8 cellular contexts compared by ENCODE assay signal in genomic region chr17:4899341-4900230, GRCh38. TPM values are rescaled to one million over a fixed set of nuclear protein-coding genes. Genes with fewer than 3 reads are reported as not detected.
A peak's percentile ranks its signal among the peaks of the same experiment; 100 is the strongest.
DNase-seq lines count a peak whose midpoint lies in the region; ATAC-seq and TF ChIP-seq lines count a peak whose summit lies in the region.

TSS of gene C17orf107 (plus strand) at chr17:4899536. CDS start at chr17:4899763, 227 bp downstream.

- H3K79me2 ChIP-seq in ACC112 (ENCODE audit: control insufficient read depth, insufficient read depth, low read length, unreplicated experiment) (no peaks in the 10 kb centered on the region), GM23248 (ENCODE audit: insufficient read depth) (no peaks in the 10 kb centered on the region)

- no peak for TF ChIP-seq CTCF in astrocyte of the spinal cord (IDR thresholded peaks at IDR 0.05; ENCODE audit: low read depth, low read length)

- peaks cover 20% of the 10 kb centered on the region; the same call in 1 of the 2 replicates for H3F3A ChIP-seq in GM23248 (ENCODE audit: insufficient read depth)

- 8 to 11% methylated on average over 37 to 41 of the region's 60 CpGs for whole genome bisulfite sequencing in GM23248 (ENCODE audit: low coverage in 1 of 2, low lambda C conversion rate in 2 of 2, missing lambda C conversion rate in 2 of 2), 2 experiments

- peaks cover 12% of the 10 kb centered on the region for H3K36me3 Mint-ChIP-seq in T-helper 2 cell treated with Interferon-gamma antibody and Interleukin-4, amounts not matched to agents 5 μg/mL and 100 μg/mL, for 36 hours (ENCODE audit: low read depth)

- H3K9ac ChIP-seq in GM23248 = peak within 1 kb of the TSS; percentile 81
- H3K9ac ChIP-seq in iPS-15b (ENCODE audit: low read depth, low read length) = peak within 1 kb of the TSS; percentile 73

- no peaks in the 10 kb centered on the region for H3K9me2 ChIP-seq in GM23248 (ENCODE audit: insufficient read depth)

- no peaks in the 10 kb centered on the region for H4K20me1 ChIP-seq in GM23248 (ENCODE audit: insufficient read depth)

- peak; percentile 95 for DNase-seq in GM23248
- DNase-seq in T-helper 2 cell treated with Interferon-gamma antibody and Interleukin-4, amounts not matched to agents 5 μg/mL and 100 μg/mL, for 36 hours (ENCODE audit: low spot score) = peak; percentile 93
- peak; percentile 74 for DNase-seq in astrocyte of the spinal cord (ENCODE audit: low read depth, low spot score)

- no peaks in the 10 kb centered on the region for H3K9me3 Mint-ChIP-seq in T-helper 2 cell treated with Interferon-gamma antibody and Interleukin-4, amounts not matched to agents 5 μg/mL and 100 μg/mL, for 36 hours

- peak within 1 kb of the TSS; percentile 70 for H3K4me3 ChIP-seq in ACC112 (ENCODE audit: low read depth, low read length)
- peak within 1 kb of the TSS; percentile 73 for H3K4me3 ChIP-seq in GM23248
- peak within 1 kb of the TSS; percentile 36 for H3K4me3 ChIP-seq in astrocyte of the spinal cord (ENCODE audit: low read depth, low read length)
- peak within 1 kb of the TSS; percentile 92 for H3K4me3 ChIP-seq in iPS-15b (ENCODE audit: low read depth, low read length)
- peak within 1 kb of the TSS; percentile 32 to 58 (median 42) for H3K4me3 ChIP-seq in skin epidermis

- peaks cover 24% of the 10 kb centered on the region for H3K4me1 Mint-ChIP-seq in T-helper 2 cell treated with Interferon-gamma antibody and Interleukin-4, amounts not matched to agents 5 μg/mL and 100 μg/mL, for 36 hours (ENCODE audit: low read depth)

- in situ Hi-C loops in GM23248 (cut with MboI) (loop anchor here (10.0 kb wide), 1 partner anchor 185 kb away; the partner anchor contains the start of gene ARRB2), astrocyte of the spinal cord (cut with HindIII; ENCODE audit: low sequenced_read_pairs) (no loop called here)

- ATAC-seq in HG03521 (IDR thresholded peaks at IDR 0.05; ENCODE audit: unreplicated experiment) (no peak), SK-N-SH treated with all-trans-retinoic acid at 6 μM for 48 hours (no peak)

- H3K4me1 ChIP-seq in ACC112 (ENCODE audit: control insufficient read depth, insufficient read depth, low read length, unreplicated experiment) = no peaks in the 10 kb centered on the region
- H3K4me1 ChIP-seq in GM23248 (ENCODE audit: insufficient read depth) = 0 out of 2 replicates have a peak, but pooled peaks cover 5% of the 10 kb centered on the region
- peaks cover 7% of the 10 kb centered on the region for H3K4me1 ChIP-seq in iPS-15b (ENCODE audit: control insufficient read depth, insufficient read depth, low read length)

- peaks cover 3% of the 10 kb centered on the region for H3K27me3 Mint-ChIP-seq in T-helper 2 cell treated with Interferon-gamma antibody and Interleukin-4, amounts not matched to agents 5 μg/mL and 100 μg/mL, for 36 hours (ENCODE audit: low read depth)

- H3K27me3 ChIP-seq in ACC112 (ENCODE audit: insufficient read depth, low read length) = no peaks in the 10 kb centered on the region
- no peaks in the 10 kb centered on the region for H3K27me3 ChIP-seq in GM23248 (replicated peaks; ENCODE audit: insufficient read depth)
- no peaks in the 10 kb centered on the region for H3K27me3 ChIP-seq in iPS-15b (ENCODE audit: control insufficient read depth, insufficient read depth, low read length)

- peak within 1 kb of the TSS; percentile 78 for H3K27ac Mint-ChIP-seq in T-helper 2 cell treated with Interferon-gamma antibody and Interleukin-4, amounts not matched to agents 5 μg/mL and 100 μg/mL, for 36 hours

- peak within 1 kb of the TSS; percentile 58 for H3K4me2 ChIP-seq in GM23248 (ENCODE audit: unreplicated experiment)

- H3K36me3 ChIP-seq in ACC112 (ENCODE audit: insufficient read depth, low read length) = peaks cover 5% of the 10 kb centered on the region; the same call in 1 of the 2 replicates
- no peaks in the 10 kb centered on the region for H3K36me3 ChIP-seq in GM23248 (ENCODE audit: low read depth)
- H3K36me3 ChIP-seq in iPS-15b (ENCODE audit: control insufficient read depth, insufficient read depth, low read length) = peaks cover 19% of the 10 kb centered on the region

- H3K27ac ChIP-seq in ACC112 (ENCODE audit: low read depth, low read length) (no peak within 1 kb of the TSS), GM23248 (no peak within 1 kb of the TSS), skin epidermis (peak within 1 kb of the TSS in 19 of 21 experiments; percentile 1 to 80 (median 68))

- no peak within 1 kb of the TSS for H2AFZ ChIP-seq in ACC112 (ENCODE audit: low read length, unreplicated experiment)
- peak within 1 kb of the TSS; percentile 67 for H2AFZ ChIP-seq in GM23248

- H3K4me3 Mint-ChIP-seq in T-helper 2 cell treated with Interferon-gamma antibody and Interleukin-4, amounts not matched to agents 5 μg/mL and 100 μg/mL, for 36 hours = peak within 1 kb of the TSS; percentile 87

- H3K9me3 ChIP-seq in GM23248 (ENCODE audit: low read depth) (no peaks in the 10 kb centered on the region), iPS-15b (ENCODE audit: control insufficient read depth, insufficient read depth, low read length) (no peaks in the 10 kb centered on the region)

TF ChIP-seq in SK-N-SH treated with all-trans-retinoic acid at 6 μM for 48 hours, 23 proteins besides CTCF, POLR2A, EP300 and RAD21:
- TF ChIP-seq, protein P1, sequence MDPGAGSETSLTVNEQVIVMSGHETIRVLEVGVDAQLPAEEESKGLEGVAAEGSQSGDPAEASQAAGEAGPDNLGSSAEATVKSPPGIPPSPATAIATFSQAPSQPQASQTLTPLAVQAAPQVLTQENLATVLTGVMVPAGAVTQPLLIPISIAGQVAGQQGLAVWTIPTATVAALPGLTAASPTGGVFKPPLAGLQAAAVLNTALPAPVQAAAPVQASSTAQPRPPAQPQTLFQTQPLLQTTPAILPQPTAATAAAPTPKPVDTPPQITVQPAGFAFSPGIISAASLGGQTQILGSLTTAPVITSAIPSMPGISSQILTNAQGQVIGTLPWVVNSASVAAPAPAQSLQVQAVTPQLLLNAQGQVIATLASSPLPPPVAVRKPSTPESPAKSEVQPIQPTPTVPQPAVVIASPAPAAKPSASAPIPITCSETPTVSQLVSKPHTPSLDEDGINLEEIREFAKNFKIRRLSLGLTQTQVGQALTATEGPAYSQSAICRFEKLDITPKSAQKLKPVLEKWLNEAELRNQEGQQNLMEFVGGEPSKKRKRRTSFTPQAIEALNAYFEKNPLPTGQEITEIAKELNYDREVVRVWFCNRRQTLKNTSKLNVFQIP (CRISPR knock-in tag; IDR thresholded peaks at IDR 0.05; ENCODE audit: borderline replicate concordance, low read depth) = no peak
- TF ChIP-seq ZNF70 (CRISPR knock-in tag; IDR thresholded peaks at IDR 0.05) (no peak), PPARA (CRISPR knock-in tag; IDR thresholded peaks at IDR 0.05; ENCODE audit: borderline replicate concordance) (no peak), GLIS3 (CRISPR knock-in tag; IDR thresholded peaks at IDR 0.05) (no peak)

RNA-seq across cellular contexts. Expression of gene C17orf107, which starts in this region (rescaled TPM):
- 3.8 and 8.8 TPM in 2 replicates for total RNA-seq in GM23248 (2014; rRNA removed; shearing (Covaris generic))
- polyA plus RNA-seq in GM23248 (2016; fragmentation: Nextera tagmentation; extraction: Ambion mirVana) = 2.7 and 3.9 TPM in 2 replicates

Comparison
In these comparisons a context has a peak if more than half of its experiments do, and no peak if none do; other contexts are left out.
1. H3K27ac ChIP-seq: peak in skin epidermis (19 of 21); none in ACC112 (single experiment) and GM23248 (single experiment).
2. H3K4me3 ChIP-seq: peak in every context shown above with its lines; median percentile 92 in iPS-15b; 73 in GM23248; 70 in ACC112; 42 in skin epidermis; 36 in astrocyte of the spinal cord.
3. Peak in every context shown above with its lines, with median percentiles within 50 percentile points of each other: DNase-seq.